2 cellular contexts compared by ENCODE assay signal in the genomic region with DNA sequence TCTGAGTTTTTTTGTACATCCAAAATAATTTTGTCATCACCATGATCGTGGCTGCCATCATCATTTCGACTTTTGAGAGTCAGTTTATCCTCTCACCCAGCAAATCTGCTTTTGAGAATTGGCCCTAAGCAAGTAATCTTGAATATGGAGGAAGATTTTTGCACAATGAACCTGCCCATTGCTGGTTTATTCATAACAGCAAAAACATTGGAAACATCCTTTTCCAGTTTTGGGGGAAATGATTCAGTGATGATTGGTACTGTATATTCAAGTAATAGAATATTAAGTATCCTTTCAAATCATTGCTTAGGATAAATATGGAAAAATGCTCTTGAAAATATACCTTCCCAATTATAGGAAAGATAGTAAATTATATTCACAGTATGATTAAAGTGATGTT.
A peak's percentile ranks its signal among the peaks of the same experiment; 100 is the strongest.
TF ChIP-seq lines count a peak whose summit lies in the region.

No MANE protein-coding gene starts in this region.

TF ChIP-seq in SK-N-SH, 30 proteins besides CTCF, POLR2A, EP300 and RAD21 (continued from another document):
- TF ChIP-seq, protein P1, sequence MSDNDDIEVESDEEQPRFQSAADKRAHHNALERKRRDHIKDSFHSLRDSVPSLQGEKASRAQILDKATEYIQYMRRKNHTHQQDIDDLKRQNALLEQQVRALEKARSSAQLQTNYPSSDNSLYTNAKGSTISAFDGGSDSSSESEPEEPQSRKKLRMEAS (IDR thresholded peaks at IDR 0.05; ENCODE audit: low read depth), result no peak
- TF ChIP-seq FOXJ3 (CRISPR knock-in tag; IDR thresholded peaks at IDR 0.05) (no peak), RXRA (IDR thresholded peaks at IDR 0.05; ENCODE audit: borderline replicate concordance, low read depth) (no peak), TCF12 (IDR thresholded peaks at IDR 0.05) (peak; percentile 53; the same call in 1 of the 2 replicates), FOSL2 (IDR thresholded peaks at IDR 0.05; ENCODE audit: borderline replicate concordance, low read depth) (peak; percentile 45; the same call in 1 of the 2 replicates), JUND (IDR thresholded peaks at IDR 0.05) (peak; percentile 10; the same call in 1 of the 2 replicates), TEAD4 (IDR thresholded peaks at IDR 0.05; ENCODE audit: borderline replicate concordance, insufficient read depth) (no peak)
- TF ChIP-seq, protein P2, sequence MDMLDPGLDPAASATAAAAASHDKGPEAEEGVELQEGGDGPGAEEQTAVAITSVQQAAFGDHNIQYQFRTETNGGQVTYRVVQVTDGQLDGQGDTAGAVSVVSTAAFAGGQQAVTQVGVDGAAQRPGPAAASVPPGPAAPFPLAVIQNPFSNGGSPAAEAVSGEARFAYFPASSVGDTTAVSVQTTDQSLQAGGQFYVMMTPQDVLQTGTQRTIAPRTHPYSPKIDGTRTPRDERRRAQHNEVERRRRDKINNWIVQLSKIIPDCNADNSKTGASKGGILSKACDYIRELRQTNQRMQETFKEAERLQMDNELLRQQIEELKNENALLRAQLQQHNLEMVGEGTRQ (IDR thresholded peaks at IDR 0.05; ENCODE audit: borderline replicate concordance, low read depth, low read length), result no peak

TF ChIP-seq in SK-N-SH treated with all-trans-retinoic acid at 6 μM for 48 hours, 23 proteins besides CTCF, POLR2A, EP300 and RAD21 (continued from another document):
- TF ChIP-seq, protein P3, sequence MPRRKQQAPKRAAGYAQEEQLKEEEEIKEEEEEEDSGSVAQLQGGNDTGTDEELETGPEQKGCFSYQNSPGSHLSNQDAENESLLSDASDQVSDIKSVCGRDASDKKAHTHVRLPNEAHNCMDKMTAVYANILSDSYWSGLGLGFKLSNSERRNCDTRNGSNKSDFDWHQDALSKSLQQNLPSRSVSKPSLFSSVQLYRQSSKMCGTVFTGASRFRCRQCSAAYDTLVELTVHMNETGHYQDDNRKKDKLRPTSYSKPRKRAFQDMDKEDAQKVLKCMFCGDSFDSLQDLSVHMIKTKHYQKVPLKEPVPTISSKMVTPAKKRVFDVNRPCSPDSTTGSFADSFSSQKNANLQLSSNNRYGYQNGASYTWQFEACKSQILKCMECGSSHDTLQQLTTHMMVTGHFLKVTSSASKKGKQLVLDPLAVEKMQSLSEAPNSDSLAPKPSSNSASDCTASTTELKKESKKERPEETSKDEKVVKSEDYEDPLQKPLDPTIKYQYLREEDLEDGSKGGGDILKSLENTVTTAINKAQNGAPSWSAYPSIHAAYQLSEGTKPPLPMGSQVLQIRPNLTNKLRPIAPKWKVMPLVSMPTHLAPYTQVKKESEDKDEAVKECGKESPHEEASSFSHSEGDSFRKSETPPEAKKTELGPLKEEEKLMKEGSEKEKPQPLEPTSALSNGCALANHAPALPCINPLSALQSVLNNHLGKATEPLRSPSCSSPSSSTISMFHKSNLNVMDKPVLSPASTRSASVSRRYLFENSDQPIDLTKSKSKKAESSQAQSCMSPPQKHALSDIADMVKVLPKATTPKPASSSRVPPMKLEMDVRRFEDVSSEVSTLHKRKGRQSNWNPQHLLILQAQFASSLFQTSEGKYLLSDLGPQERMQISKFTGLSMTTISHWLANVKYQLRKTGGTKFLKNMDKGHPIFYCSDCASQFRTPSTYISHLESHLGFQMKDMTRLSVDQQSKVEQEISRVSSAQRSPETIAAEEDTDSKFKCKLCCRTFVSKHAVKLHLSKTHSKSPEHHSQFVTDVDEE (CRISPR knock-in tag; IDR thresholded peaks at IDR 0.05), result no peak
- TF ChIP-seq BACH2 (CRISPR knock-in tag; IDR thresholded peaks at IDR 0.05; ENCODE audit: borderline replicate concordance), result no peak
- TF ChIP-seq ZNF70 (CRISPR knock-in tag; IDR thresholded peaks at IDR 0.05), result no peak
- TF ChIP-seq RARB (CRISPR knock-in tag; IDR thresholded peaks at IDR 0.05), result no peak
- no peak for TF ChIP-seq TOX (CRISPR knock-in tag; IDR thresholded peaks at IDR 0.05; ENCODE audit: borderline replicate concordance)
- TF ChIP-seq GLIS3 (CRISPR knock-in tag; IDR thresholded peaks at IDR 0.05), result no peak
- no peak for TF ChIP-seq OSR1 (CRISPR knock-in tag; IDR thresholded peaks at IDR 0.05)
- no peak for TF ChIP-seq ARNTL (CRISPR knock-in tag; IDR thresholded peaks at IDR 0.05; ENCODE audit: borderline replicate concordance, low read depth)
- no peak for TF ChIP-seq CSDC2 (CRISPR knock-in tag; IDR thresholded peaks at IDR 0.05)
- TF ChIP-seq SNAI2 (CRISPR knock-in tag; IDR thresholded peaks at IDR 0.05), result no peak
- no peak for TF ChIP-seq ZNF8 (CRISPR knock-in tag; IDR thresholded peaks at IDR 0.05)
- TF ChIP-seq ESRRG (CRISPR knock-in tag; IDR thresholded peaks at IDR 0.05), result no peak
- TF ChIP-seq, protein P4, sequence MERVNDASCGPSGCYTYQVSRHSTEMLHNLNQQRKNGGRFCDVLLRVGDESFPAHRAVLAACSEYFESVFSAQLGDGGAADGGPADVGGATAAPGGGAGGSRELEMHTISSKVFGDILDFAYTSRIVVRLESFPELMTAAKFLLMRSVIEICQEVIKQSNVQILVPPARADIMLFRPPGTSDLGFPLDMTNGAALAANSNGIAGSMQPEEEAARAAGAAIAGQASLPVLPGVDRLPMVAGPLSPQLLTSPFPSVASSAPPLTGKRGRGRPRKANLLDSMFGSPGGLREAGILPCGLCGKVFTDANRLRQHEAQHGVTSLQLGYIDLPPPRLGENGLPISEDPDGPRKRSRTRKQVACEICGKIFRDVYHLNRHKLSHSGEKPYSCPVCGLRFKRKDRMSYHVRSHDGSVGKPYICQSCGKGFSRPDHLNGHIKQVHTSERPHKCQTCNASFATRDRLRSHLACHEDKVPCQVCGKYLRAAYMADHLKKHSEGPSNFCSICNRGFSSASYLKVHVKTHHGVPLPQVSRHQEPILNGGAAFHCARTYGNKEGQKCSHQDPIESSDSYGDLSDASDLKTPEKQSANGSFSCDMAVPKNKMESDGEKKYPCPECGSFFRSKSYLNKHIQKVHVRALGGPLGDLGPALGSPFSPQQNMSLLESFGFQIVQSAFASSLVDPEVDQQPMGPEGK (CRISPR knock-in tag; IDR thresholded peaks at IDR 0.05; ENCODE audit: borderline replicate concordance), result no peak
- TF ChIP-seq, protein P5, sequence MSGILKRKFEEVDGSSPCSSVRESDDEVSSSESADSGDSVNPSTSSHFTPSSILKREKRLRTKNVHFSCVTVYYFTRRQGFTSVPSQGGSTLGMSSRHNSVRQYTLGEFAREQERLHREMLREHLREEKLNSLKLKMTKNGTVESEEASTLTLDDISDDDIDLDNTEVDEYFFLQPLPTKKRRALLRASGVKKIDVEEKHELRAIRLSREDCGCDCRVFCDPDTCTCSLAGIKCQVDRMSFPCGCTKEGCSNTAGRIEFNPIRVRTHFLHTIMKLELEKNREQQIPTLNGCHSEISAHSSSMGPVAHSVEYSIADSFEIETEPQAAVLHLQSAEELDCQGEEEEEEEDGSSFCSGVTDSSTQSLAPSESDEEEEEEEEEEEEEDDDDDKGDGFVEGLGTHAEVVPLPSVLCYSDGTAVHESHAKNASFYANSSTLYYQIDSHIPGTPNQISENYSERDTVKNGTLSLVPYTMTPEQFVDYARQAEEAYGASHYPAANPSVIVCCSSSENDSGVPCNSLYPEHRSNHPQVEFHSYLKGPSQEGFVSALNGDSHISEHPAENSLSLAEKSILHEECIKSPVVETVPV (CRISPR knock-in tag; IDR thresholded peaks at IDR 0.05), result no peak
